Comparison of ENCODE assay signal across 17 cellular contexts in genomic region chr4:17561195-17561909, GRCh38. TPM values are rescaled to one million over a fixed set of nuclear protein-coding genes. Genes with fewer than 3 reads are reported as not detected.
DNase-seq lines count a peak whose midpoint lies in the region; ATAC-seq, FAIRE-seq and TF ChIP-seq lines count a peak whose summit lies in the region.
"Had no signal": no experiment of that assay in that cellular context is flagged by ENCODE, and none has a peak within 500 bp of the region (broad histone marks: within the 10 kb centered on the region; RNA-seq: fewer than 3 reads in every experiment).

No MANE protein-coding gene starts in this region.

- 2% methylated on average over 8 of the region's 8 CpGs for WGBS in K562 (ENCODE audit: insufficient coverage, low coverage, missing lambda C conversion rate)

- no peaks in the 10 kb centered on the region for H3K9me1 ChIP-seq in K562 (ENCODE audit: control insufficient read depth, insufficient read depth, low read length)

- no peak overlapping the region for H3K27ac Mint-ChIP-seq in T-helper 2 cell treated with Interferon-gamma antibody and Interleukin-4, amounts not matched to agents 5 μg/mL and 100 μg/mL, for 36 hours
- H3K27ac Mint-ChIP-seq: activated naive CD4-positive, alpha-beta T cell treated with anti-CD3 and anti-CD28 coated beads, Interleukin-2, amount 10 ng/mL, durations not matched to agents 7 days and 5 days; CD8-positive, alpha-beta memory T cell; memory B cell had no signal

- H3K9ac ChIP-seq in K562 (ENCODE audit: insufficient read depth in 1 of 2, low read depth in 2 of 2, low read length in 2 of 2), result no peak overlapping the region

- H3K27me3 ChIP-seq in BJ (ENCODE audit: control insufficient read depth, insufficient read depth, low read length), result no peaks in the 10 kb centered on the region
- peaks cover 16 to 38% of the 10 kb centered on the region in 2 experiments; a peak in 4 of 5 replicates for H3K27me3 ChIP-seq in K562 (ENCODE audit: control insufficient read depth in 2 of 2, insufficient read depth in 2 of 2, low read length in 2 of 2)
- H3K27me3 ChIP-seq: upper lobe of left lung had no signal

- H3K4me1 Mint-ChIP-seq in T-helper 2 cell treated with Interferon-gamma antibody and Interleukin-4, amounts not matched to agents 5 μg/mL and 100 μg/mL, for 36 hours (ENCODE audit: low read depth), result no peaks in the 10 kb centered on the region
- H3K4me1 Mint-ChIP-seq: activated naive CD4-positive, alpha-beta T cell treated with anti-CD3 and anti-CD28 coated beads, Interleukin-2, amount 10 ng/mL, durations not matched to agents 7 days and 5 days; CD8-positive, alpha-beta memory T cell; memory B cell had no signal

- DNase-seq in BJ (ENCODE audit: low read depth) (peak; percentile 66), M059J (ENCODE audit: low read depth) (peak; percentile 61), K562 (ENCODE audit: extremely low read depth in 1 of 4, low spot score in 3 of 4) (peak in 1 of 4 experiments; percentile 49), kidney tubule cell (ENCODE audit: low spot score) (peak; percentile 55), globus pallidus (ENCODE audit: low spot score) (no peak), 8988T (no peak)
- no peak for DNase-seq in T-helper 2 cell treated with Interferon-gamma antibody and Interleukin-4, amounts not matched to agents 5 μg/mL and 100 μg/mL, for 36 hours (ENCODE audit: low spot score)
- DNase-seq: activated CD4-positive, alpha-beta T cell treated with anti-CD3 and anti-CD28 coated beads, Interleukin-2, amount 50 U/mL, for 48 hours; activated naive CD4-positive, alpha-beta T cell treated with anti-CD3 and anti-CD28 coated beads, Interleukin-2, amount 10 ng/mL, durations not matched to agents 7 days and 5 days; CD8-positive, alpha-beta memory T cell; KG1; upper lobe of left lung had no signal

- BruUV-seq in K562 (replicated peaks; lab: Mats Ljungman, UMichigan), result no TSS peak

- no peak for TF ChIP-seq EP300 in K562 (IDR thresholded peaks at IDR 0.05; ENCODE audit: low read length)

- no peaks in the 10 kb centered on the region for H3K36me3 ChIP-seq in BJ (ENCODE audit: control insufficient read depth, insufficient read depth, low read length)
- no peaks in the 10 kb centered on the region for H3K36me3 ChIP-seq in K562 (ENCODE audit: control insufficient read depth, insufficient read depth, low read length)
- H3K36me3 ChIP-seq: upper lobe of left lung had no signal

- CTCF ChIA-PET in BJ (lab: Yijun Ruan, JAX) (no interaction called here), K562 (lab: Yijun Ruan, JAX; ENCODE audit: low intra/inter-chr PET ratio) (no interaction called here)

- no peaks in the 10 kb centered on the region for H3K79me2 ChIP-seq in K562 (ENCODE audit: control insufficient read depth, insufficient read depth, low read length)

- POLR2A ChIA-PET in BJ (lab: Charles Lee) (no interaction called here), K562 (lab: Yijun Ruan, JAX) (no interaction called here)

- no peak for TF ChIP-seq RAD21 in K562 (CRISPR knock-in tag; conservative IDR thresholded peaks at IDR 0.05 in 1 of 2, IDR thresholded peaks at IDR 0.05 in 1 of 2)

- TF ChIP-seq CTCF in BJ (IDR thresholded peaks at IDR 0.05; ENCODE audit: insufficient read depth, low read depth, low read length) (no peak), K562 (IDR thresholded peaks at IDR 0.05 in 2 of 3, conservative IDR thresholded peaks at IDR 0.05 in 1 of 3; ENCODE audit: insufficient read depth in 2 of 3, low read depth in 1 of 3, low read length in 3 of 3) (no peak)

- no peaks in the 10 kb centered on the region for H3K36me3 Mint-ChIP-seq in T-helper 2 cell treated with Interferon-gamma antibody and Interleukin-4, amounts not matched to agents 5 μg/mL and 100 μg/mL, for 36 hours (ENCODE audit: low read depth)
- H3K36me3 Mint-ChIP-seq: activated naive CD4-positive, alpha-beta T cell treated with anti-CD3 and anti-CD28 coated beads, Interleukin-2, amount 10 ng/mL, durations not matched to agents 7 days and 5 days; CD8-positive, alpha-beta memory T cell; memory B cell had no signal

- H3K4me3 ChIP-seq in BJ (ENCODE audit: low read depth, low read length) (no peak overlapping the region), K562 (no peak overlapping the region)
- H3K4me3 ChIP-seq: upper lobe of left lung had no signal

- FAIRE-seq in K562 (lab: Jason Lieb, UNC), result peak; percentile 66
- FAIRE-seq: H54 had no signal

- TF ChIP-seq POLR2A in K562 (conservative IDR thresholded peaks at IDR 0.05) (no peak), GM18505 (IDR thresholded peaks at IDR 0.05; ENCODE audit: borderline replicate concordance, extremely low read depth, insufficient read depth, insufficient read length) (no peak)

- H3K27me3 Mint-ChIP-seq in T-helper 2 cell treated with Interferon-gamma antibody and Interleukin-4, amounts not matched to agents 5 μg/mL and 100 μg/mL, for 36 hours (ENCODE audit: low read depth), result peaks cover 7% of the 10 kb centered on the region

- H3K27ac ChIP-seq in K562 (ENCODE audit: extremely low read depth, low read depth, low read length), result no peak overlapping the region
- H3K27ac ChIP-seq: upper lobe of left lung had no signal

- no peak overlapping the region for H2AFZ ChIP-seq in K562 (ENCODE audit: low read depth, low read length)

- ATAC-seq in K562 (no peak), GM18505 (IDR thresholded peaks at IDR 0.05; ENCODE audit: unreplicated experiment) (no peak)

- no peaks in the 10 kb centered on the region for H3K9me3 Mint-ChIP-seq in T-helper 2 cell treated with Interferon-gamma antibody and Interleukin-4, amounts not matched to agents 5 μg/mL and 100 μg/mL, for 36 hours
- H3K9me3 Mint-ChIP-seq: activated naive CD4-positive, alpha-beta T cell treated with anti-CD3 and anti-CD28 coated beads, Interleukin-2, amount 10 ng/mL, durations not matched to agents 7 days and 5 days; CD8-positive, alpha-beta memory T cell; memory B cell had no signal

- no peak overlapping the region for H3K4me2 ChIP-seq in K562 (ENCODE audit: insufficient read depth, low read length)

- H3K4me3 Mint-ChIP-seq in T-helper 2 cell treated with Interferon-gamma antibody and Interleukin-4, amounts not matched to agents 5 μg/mL and 100 μg/mL, for 36 hours, result no peak overlapping the region
- H3K4me3 Mint-ChIP-seq: activated naive CD4-positive, alpha-beta T cell treated with anti-CD3 and anti-CD28 coated beads, Interleukin-2, amount 10 ng/mL, durations not matched to agents 7 days and 5 days; CD8-positive, alpha-beta memory T cell; memory B cell had no signal

- H3K9me3 ChIP-seq in K562 (replicated peaks; ENCODE audit: control insufficient read depth, insufficient read depth, low read depth, low read length), result no peaks in the 10 kb centered on the region; the same call in 1 of the 2 replicates
- H3K9me3 ChIP-seq: upper lobe of left lung had no signal

- H4K20me1 ChIP-seq in K562 (replicated peaks; ENCODE audit: control insufficient read depth, insufficient read depth, low read length), result no peaks in the 10 kb centered on the region

- H3K4me1 ChIP-seq in K562 (replicated peaks in 1 of 2; ENCODE audit: control insufficient read depth in 2 of 2, insufficient read depth in 2 of 2, low read length in 2 of 2), result peaks cover 0 to 2% of the 10 kb centered on the region in 2 experiments; a peak in 1 of 5 replicates
- H3K4me1 ChIP-seq: upper lobe of left lung had no signal

- in situ Hi-C loops in K562 (cut with MboI), result loop anchor here (10.0 kb wide), 1 partner anchor 243 kb away; no protein-coding TSS in a partner anchor

- intact Hi-C loops in K562 (cut with micrococcal nuclease), result no loop called here

RNA-seq across cellular contexts. Expression of gene LAP3, which starts 15.6 kb away (rescaled TPM):
- polyA plus RNA-seq in BJ (2011; rRNA removed), result 42.8 and 52.8 TPM in 2 replicates
- 12.6 and 22.1 TPM in 2 replicates for polyA minus RNA-seq in BJ (2011; rRNA and poly(A)+ RNA removed)
- 279 and 291 TPM in 2 replicates for total RNA-seq in M059J (2014; rRNA removed; shearing (Covaris generic))
- 32.7 and 42.6 TPM in 2 replicates for total RNA-seq in K562 (2011; cell fraction: chromatin; rRNA removed; ENCODE audit: low replicate concordance)
- total RNA-seq in K562 (2011; cell fraction: nucleolus; rRNA removed), result 24.0 and 28.4 TPM in 2 replicates
- 31.4 and 34.3 TPM in 2 replicates for total RNA-seq in K562 (2011; cell fraction: nucleoplasm; rRNA removed)
- total RNA-seq in K562 (2014; rRNA removed), result 100 and 107 TPM in 2 replicates
- 122 and 126 TPM in 2 replicates for total RNA-seq in K562 (2014; rRNA removed; fragmentation: Illumina TruSeq; extraction: Trizol)
- total RNA-seq in K562 (2015; rRNA removed; fragmentation: Illumina TruSeq; extraction: Trizol), result 134 and 143 TPM in 2 replicates
- total RNA-seq in K562 (2021), result 82.3 and 85.6 TPM in 2 replicates
- polyA plus RNA-seq in K562 (2011; rRNA removed), result 75.0 and 97.3 TPM in 2 replicates
- 45.3 and 56.8 TPM in 2 replicates for polyA plus RNA-seq in K562 (2011; cell fraction: cytosol; rRNA removed)
- polyA plus RNA-seq in K562 (2011; cell fraction: nucleus; rRNA removed), result 25.3 and 29.5 TPM in 2 replicates
- polyA plus RNA-seq in K562 (2012), result 64.4 and 111 TPM in 2 replicates
- polyA plus RNA-seq in K562 (2014; fragmentation: Illumina TruSeq; extraction: Trizol), result 115 and 132 TPM in 2 replicates
- polyA plus RNA-seq in K562 (2014; fragmentation: Nextera tagmentation; extraction: Ambion mirVana), result 100 to 1,000 TPM in 1 of 2 experiments, 10 to 100 TPM in 1; 97.3 to 170 TPM
- polyA plus RNA-seq in K562 (2014; rRNA removed), result 93.1 and 94.3 TPM in 2 replicates
- 87.0 and 98.8 TPM in 2 replicates for polyA minus RNA-seq in K562 (2011; rRNA and poly(A)+ RNA removed)
- 33.4 and 54.2 TPM in 2 replicates for polyA minus RNA-seq in K562 (2011; cell fraction: cytosol; rRNA and poly(A)+ RNA removed)
- 24.0 and 33.1 TPM in 2 replicates for polyA minus RNA-seq in K562 (2011; cell fraction: nucleus; rRNA and poly(A)+ RNA removed)

RNA-seq across cellular contexts. Expression of gene CLRN2, which starts 46.4 kb away (rescaled TPM):
- polyA plus RNA-seq in BJ (2011; rRNA removed), result not detected in 2 replicates
- polyA minus RNA-seq in BJ (2011; rRNA and poly(A)+ RNA removed), result not detected in 2 replicates
- total RNA-seq in M059J (2014; rRNA removed; shearing (Covaris generic)), result not detected in 2 replicates
- not detected in 2 replicates for total RNA-seq in K562 (2011; cell fraction: chromatin; rRNA removed; ENCODE audit: low replicate concordance)
- total RNA-seq in K562 (2011; cell fraction: nucleolus; rRNA removed), result not detected in 2 replicates
- total RNA-seq in K562 (2011; cell fraction: nucleoplasm; rRNA removed), result not detected in 2 replicates
- not detected in 2 replicates for total RNA-seq in K562 (2014; rRNA removed)
- not detected in 2 replicates for total RNA-seq in K562 (2014; rRNA removed; fragmentation: Illumina TruSeq; extraction: Trizol)
- not detected in 2 replicates for total RNA-seq in K562 (2015; rRNA removed; fragmentation: Illumina TruSeq; extraction: Trizol)
- not detected in 2 replicates for total RNA-seq in K562 (2021)
- polyA plus RNA-seq in K562 (2011; rRNA removed), result not detected in 2 replicates
- not detected in 2 replicates for polyA plus RNA-seq in K562 (2011; cell fraction: cytosol; rRNA removed)
- not detected in 2 replicates for polyA plus RNA-seq in K562 (2011; cell fraction: nucleus; rRNA removed)
- polyA plus RNA-seq in K562 (2012), result not detected in 2 replicates
- not detected in 2 replicates for polyA plus RNA-seq in K562 (2014; fragmentation: Illumina TruSeq; extraction: Trizol)
- not detected for polyA plus RNA-seq in K562 (2014; fragmentation: Nextera tagmentation; extraction: Ambion mirVana)
- not detected in 2 replicates for polyA plus RNA-seq in K562 (2014; rRNA removed)
- polyA minus RNA-seq in K562 (2011; rRNA and poly(A)+ RNA removed), result not detected in 2 replicates
- not detected in 2 replicates for polyA minus RNA-seq in K562 (2011; cell fraction: cytosol; rRNA and poly(A)+ RNA removed)
- polyA minus RNA-seq in K562 (2011; cell fraction: nucleus; rRNA and poly(A)+ RNA removed), result not detected in 2 replicates
- total RNA-seq: CD8-positive, alpha-beta memory T cell; dermis microvascular lymphatic vessel endothelial cell; SK-MEL-5; upper lobe of left lung had no signal
- polyA plus RNA-seq: CD8-positive, alpha-beta memory T cell had no signal

RNA-seq across cellular contexts. Expression of gene QDPR, which starts 49.5 kb away (rescaled TPM):
- polyA plus RNA-seq in BJ (2011; rRNA removed) (23.7 and 26.6 TPM in 2 replicates), K562 (2011; rRNA removed) (27.1 and 28.9 TPM in 2 replicates), K562 (2014; fragmentation: Illumina TruSeq; extraction: Trizol) (26.6 and 27.7 TPM in 2 replicates), K562 (2014; fragmentation: Nextera tagmentation; extraction: Ambion mirVana) (1 to 10 TPM; 5.7 to 6.4 TPM), K562 (2014; rRNA removed) (26.9 and 39.7 TPM in 2 replicates)
- 18.5 and 26.4 TPM in 2 replicates for polyA minus RNA-seq in BJ (2011; rRNA and poly(A)+ RNA removed)
- 2.8 and 8.3 TPM in 2 replicates for total RNA-seq in M059J (2014; rRNA removed; shearing (Covaris generic))
- 20.5 and 30.3 TPM in 2 replicates for total RNA-seq in K562 (2011; cell fraction: chromatin; rRNA removed; ENCODE audit: low replicate concordance)
- 17.8 and 19.8 TPM in 2 replicates for total RNA-seq in K562 (2011; cell fraction: nucleolus; rRNA removed)
- 24.1 and 36.3 TPM in 2 replicates for total RNA-seq in K562 (2011; cell fraction: nucleoplasm; rRNA removed)
- total RNA-seq in K562 (2014; rRNA removed) (9.4 and 14.4 TPM in 2 replicates), K562 (2014; rRNA removed; fragmentation: Illumina TruSeq; extraction: Trizol) (16.6 and 17.3 TPM in 2 replicates), K562 (2015; rRNA removed; fragmentation: Illumina TruSeq; extraction: Trizol) (16.6 and 17.2 TPM in 2 replicates), K562 (2021) (28.6 and 29.7 TPM in 2 replicates)
- 28.6 and 28.7 TPM in 2 replicates for polyA plus RNA-seq in K562 (2011; cell fraction: cytosol; rRNA removed)
- 14.7 and 16.9 TPM in 2 replicates for polyA plus RNA-seq in K562 (2011; cell fraction: nucleus; rRNA removed)
- polyA plus RNA-seq in K562 (2012), result 24.7 and 27.3 TPM in 2 replicates
- polyA minus RNA-seq in K562 (2011; rRNA and poly(A)+ RNA removed), result 27.8 and 36.5 TPM in 2 replicates
- 11.0 and 13.0 TPM in 2 replicates for polyA minus RNA-seq in K562 (2011; cell fraction: cytosol; rRNA and poly(A)+ RNA removed)
- 10.4 and 13.9 TPM in 2 replicates for polyA minus RNA-seq in K562 (2011; cell fraction: nucleus; rRNA and poly(A)+ RNA removed)

RNA-seq across cellular contexts. Expression of gene MED28, which starts 53.1 kb away (rescaled TPM):
- polyA plus RNA-seq in BJ (2011; rRNA removed) (9.0 and 20.0 TPM in 2 replicates), K562 (2011; rRNA removed) (42.4 and 50.5 TPM in 2 replicates), K562 (2014; fragmentation: Illumina TruSeq; extraction: Trizol) (23.0 and 28.4 TPM in 2 replicates), K562 (2014; fragmentation: Nextera tagmentation; extraction: Ambion mirVana) (10 to 100 TPM; 76.5 to 79.2 TPM), K562 (2014; rRNA removed) (35.1 and 43.4 TPM in 2 replicates)
- 7.1 and 10.0 TPM in 2 replicates for polyA minus RNA-seq in BJ (2011; rRNA and poly(A)+ RNA removed)
- total RNA-seq in M059J (2014; rRNA removed; shearing (Covaris generic)), result 4.9 and 11.1 TPM in 2 replicates
- 38.5 and 51.6 TPM in 2 replicates for total RNA-seq in K562 (2011; cell fraction: chromatin; rRNA removed; ENCODE audit: low replicate concordance)
- 29.0 and 36.8 TPM in 2 replicates for total RNA-seq in K562 (2011; cell fraction: nucleolus; rRNA removed)
- 51.3 and 93.1 TPM in 2 replicates for total RNA-seq in K562 (2011; cell fraction: nucleoplasm; rRNA removed)
- total RNA-seq in K562 (2014; rRNA removed) (13.5 and 15.5 TPM in 2 replicates), K562 (2014; rRNA removed; fragmentation: Illumina TruSeq; extraction: Trizol) (34.6 and 41.9 TPM in 2 replicates), K562 (2015; rRNA removed; fragmentation: Illumina TruSeq; extraction: Trizol) (68.0 and 77.0 TPM in 2 replicates), K562 (2021) (82.4 and 93.8 TPM in 2 replicates)
- 15.6 and 24.7 TPM in 2 replicates for polyA plus RNA-seq in K562 (2011; cell fraction: cytosol; rRNA removed)
- 36.3 and 45.5 TPM in 2 replicates for polyA plus RNA-seq in K562 (2011; cell fraction: nucleus; rRNA removed)
- 30.2 and 53.6 TPM in 2 replicates for polyA plus RNA-seq in K562 (2012)
- 24.6 and 28.1 TPM in 2 replicates for polyA minus RNA-seq in K562 (2011; rRNA and poly(A)+ RNA removed)
- 41.8 and 43.2 TPM in 2 replicates for polyA minus RNA-seq in K562 (2011; cell fraction: cytosol; rRNA and poly(A)+ RNA removed)
- polyA minus RNA-seq in K562 (2011; cell fraction: nucleus; rRNA and poly(A)+ RNA removed), result 25.3 and 29.1 TPM in 2 replicates

Comparison
In these comparisons a context has a peak if more than half of its experiments do, and no peak if none do; other contexts are left out.
1. DNase-seq: peak in BJ (single experiment), M059J (single experiment) and kidney tubule cell (single experiment); none in T-helper 2 cell treated with Interferon-gamma antibody and Interleukin-4, amounts not matched to agents 5 μg/mL and 100 μg/mL, for 36 hours (single experiment), globus pallidus (single experiment) and 8988T (single experiment).